ENCODE assay signal across 1 cellular context in the genomic region with DNA sequence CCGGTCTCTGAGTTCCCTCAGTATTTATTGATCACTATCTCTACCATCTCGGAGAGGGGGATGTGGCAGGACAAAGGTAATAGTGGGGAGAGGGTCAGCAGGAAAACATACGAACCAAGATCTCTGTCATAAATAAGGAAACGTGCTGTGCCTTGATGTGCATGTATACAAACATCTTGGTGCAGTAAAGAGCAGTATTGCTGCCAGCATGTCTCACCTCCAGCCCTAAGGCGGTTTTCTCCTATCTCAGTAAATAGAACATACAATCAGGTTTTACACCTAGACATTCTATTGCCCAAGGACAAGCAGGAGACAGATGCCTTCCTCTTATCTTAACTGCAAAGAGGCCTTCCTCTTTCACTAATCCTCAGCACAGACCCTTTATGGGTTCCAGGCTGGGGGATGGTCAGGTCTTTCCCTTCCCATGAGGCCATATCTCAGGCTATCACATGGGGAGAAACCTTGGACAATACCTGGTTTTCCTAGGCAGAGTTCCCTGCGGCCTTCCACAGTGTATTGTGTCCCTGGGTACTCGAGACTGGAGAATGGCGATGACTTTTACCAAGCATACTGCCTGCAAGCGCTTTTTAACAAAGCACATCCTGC.
TF ChIP-seq lines count a peak whose summit lies in the region.

No MANE protein-coding gene starts in this region.

TF ChIP-seq in K562, 482 proteins besides CTCF, POLR2A, EP300 and RAD21:
- TF ChIP-seq CBFA2T3 (IDR thresholded peaks at IDR 0.05), result peak; percentile 25; the same call in 1 of the 2 replicates
